In the genomic region with DNA sequence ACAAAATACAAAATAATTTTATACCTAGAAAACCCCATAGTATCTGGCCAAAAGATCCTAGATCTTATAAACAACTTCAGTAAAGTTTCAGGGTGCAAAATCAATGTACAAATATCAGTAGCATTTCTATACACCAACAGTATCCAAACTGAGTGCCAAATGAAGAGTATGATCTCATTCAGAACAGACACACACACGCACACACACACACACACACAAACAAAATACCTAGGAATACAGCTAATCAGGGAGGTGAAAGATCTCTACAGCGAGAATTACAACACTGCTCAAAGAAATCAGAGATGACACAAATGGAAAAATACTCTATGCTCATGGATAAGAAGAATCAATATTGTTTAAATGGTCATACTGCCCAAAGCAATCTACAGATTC, we compare ENCODE assay signal across 1 cellular context.
A peak's percentile ranks its signal among the peaks of the same experiment; 100 is the strongest.
TF ChIP-seq lines count a peak whose summit lies in the region.

No MANE protein-coding gene starts in this region.

TF ChIP-seq in GM12878, 131 proteins besides CTCF, POLR2A, EP300 and RAD21:
- no peak for TF ChIP-seq SMAD5 (IDR thresholded peaks at IDR 0.05; ENCODE audit: low read depth)
- TF ChIP-seq, protein P1, sequence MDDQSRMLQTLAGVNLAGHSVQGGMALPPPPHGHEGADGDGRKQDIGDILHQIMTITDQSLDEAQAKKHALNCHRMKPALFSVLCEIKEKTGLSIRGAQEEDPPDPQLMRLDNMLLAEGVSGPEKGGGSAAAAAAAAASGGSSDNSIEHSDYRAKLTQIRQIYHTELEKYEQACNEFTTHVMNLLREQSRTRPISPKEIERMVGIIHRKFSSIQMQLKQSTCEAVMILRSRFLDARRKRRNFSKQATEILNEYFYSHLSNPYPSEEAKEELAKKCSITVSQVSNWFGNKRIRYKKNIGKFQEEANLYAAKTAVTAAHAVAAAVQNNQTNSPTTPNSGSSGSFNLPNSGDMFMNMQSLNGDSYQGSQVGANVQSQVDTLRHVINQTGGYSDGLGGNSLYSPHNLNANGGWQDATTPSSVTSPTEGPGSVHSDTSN (IDR thresholded peaks at IDR 0.05; ENCODE audit: insufficient replicate concordance, low read depth, low read length), result no peak
- TF ChIP-seq, protein P2, sequence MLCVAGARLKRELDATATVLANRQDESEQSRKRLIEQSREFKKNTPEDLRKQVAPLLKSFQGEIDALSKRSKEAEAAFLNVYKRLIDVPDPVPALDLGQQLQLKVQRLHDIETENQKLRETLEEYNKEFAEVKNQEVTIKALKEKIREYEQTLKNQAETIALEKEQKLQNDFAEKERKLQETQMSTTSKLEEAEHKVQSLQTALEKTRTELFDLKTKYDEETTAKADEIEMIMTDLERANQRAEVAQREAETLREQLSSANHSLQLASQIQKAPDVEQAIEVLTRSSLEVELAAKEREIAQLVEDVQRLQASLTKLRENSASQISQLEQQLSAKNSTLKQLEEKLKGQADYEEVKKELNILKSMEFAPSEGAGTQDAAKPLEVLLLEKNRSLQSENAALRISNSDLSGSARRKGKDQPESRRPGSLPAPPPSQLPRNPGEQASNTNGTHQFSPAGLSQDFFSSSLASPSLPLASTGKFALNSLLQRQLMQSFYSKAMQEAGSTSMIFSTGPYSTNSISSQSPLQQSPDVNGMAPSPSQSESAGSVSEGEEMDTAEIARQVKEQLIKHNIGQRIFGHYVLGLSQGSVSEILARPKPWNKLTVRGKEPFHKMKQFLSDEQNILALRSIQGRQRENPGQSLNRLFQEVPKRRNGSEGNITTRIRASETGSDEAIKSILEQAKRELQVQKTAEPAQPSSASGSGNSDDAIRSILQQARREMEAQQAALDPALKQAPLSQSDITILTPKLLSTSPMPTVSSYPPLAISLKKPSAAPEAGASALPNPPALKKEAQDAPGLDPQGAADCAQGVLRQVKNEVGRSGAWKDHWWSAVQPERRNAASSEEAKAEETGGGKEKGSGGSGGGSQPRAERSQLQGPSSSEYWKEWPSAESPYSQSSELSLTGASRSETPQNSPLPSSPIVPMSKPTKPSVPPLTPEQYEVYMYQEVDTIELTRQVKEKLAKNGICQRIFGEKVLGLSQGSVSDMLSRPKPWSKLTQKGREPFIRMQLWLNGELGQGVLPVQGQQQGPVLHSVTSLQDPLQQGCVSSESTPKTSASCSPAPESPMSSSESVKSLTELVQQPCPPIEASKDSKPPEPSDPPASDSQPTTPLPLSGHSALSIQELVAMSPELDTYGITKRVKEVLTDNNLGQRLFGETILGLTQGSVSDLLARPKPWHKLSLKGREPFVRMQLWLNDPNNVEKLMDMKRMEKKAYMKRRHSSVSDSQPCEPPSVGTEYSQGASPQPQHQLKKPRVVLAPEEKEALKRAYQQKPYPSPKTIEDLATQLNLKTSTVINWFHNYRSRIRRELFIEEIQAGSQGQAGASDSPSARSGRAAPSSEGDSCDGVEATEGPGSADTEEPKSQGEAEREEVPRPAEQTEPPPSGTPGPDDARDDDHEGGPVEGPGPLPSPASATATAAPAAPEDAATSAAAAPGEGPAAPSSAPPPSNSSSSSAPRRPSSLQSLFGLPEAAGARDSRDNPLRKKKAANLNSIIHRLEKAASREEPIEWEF (IDR thresholded peaks at IDR 0.05; ENCODE audit: insufficient replicate concordance, low read depth, low read length), result no peak
- TF ChIP-seq, protein P3, sequence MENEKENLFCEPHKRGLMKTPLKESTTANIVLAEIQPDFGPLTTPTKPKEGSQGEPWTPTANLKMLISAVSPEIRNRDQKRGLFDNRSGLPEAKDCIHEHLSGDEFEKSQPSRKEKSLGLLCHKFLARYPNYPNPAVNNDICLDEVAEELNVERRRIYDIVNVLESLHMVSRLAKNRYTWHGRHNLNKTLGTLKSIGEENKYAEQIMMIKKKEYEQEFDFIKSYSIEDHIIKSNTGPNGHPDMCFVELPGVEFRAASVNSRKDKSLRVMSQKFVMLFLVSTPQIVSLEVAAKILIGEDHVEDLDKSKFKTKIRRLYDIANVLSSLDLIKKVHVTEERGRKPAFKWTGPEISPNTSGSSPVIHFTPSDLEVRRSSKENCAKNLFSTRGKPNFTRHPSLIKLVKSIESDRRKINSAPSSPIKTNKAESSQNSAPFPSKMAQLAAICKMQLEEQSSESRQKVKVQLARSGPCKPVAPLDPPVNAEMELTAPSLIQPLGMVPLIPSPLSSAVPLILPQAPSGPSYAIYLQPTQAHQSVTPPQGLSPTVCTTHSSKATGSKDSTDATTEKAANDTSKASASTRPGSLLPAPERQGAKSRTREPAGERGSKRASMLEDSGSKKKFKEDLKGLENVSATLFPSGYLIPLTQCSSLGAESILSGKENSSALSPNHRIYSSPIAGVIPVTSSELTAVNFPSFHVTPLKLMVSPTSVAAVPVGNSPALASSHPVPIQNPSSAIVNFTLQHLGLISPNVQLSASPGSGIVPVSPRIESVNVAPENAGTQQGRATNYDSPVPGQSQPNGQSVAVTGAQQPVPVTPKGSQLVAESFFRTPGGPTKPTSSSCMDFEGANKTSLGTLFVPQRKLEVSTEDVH (IDR thresholded peaks at IDR 0.05; ENCODE audit: low read depth, partially characterized antibody), result no peak
- no peak for TF ChIP-seq PML (IDR thresholded peaks at IDR 0.05; ENCODE audit: low read length)
- TF ChIP-seq JUNB (IDR thresholded peaks at IDR 0.05), result no peak
- TF ChIP-seq, protein P4, sequence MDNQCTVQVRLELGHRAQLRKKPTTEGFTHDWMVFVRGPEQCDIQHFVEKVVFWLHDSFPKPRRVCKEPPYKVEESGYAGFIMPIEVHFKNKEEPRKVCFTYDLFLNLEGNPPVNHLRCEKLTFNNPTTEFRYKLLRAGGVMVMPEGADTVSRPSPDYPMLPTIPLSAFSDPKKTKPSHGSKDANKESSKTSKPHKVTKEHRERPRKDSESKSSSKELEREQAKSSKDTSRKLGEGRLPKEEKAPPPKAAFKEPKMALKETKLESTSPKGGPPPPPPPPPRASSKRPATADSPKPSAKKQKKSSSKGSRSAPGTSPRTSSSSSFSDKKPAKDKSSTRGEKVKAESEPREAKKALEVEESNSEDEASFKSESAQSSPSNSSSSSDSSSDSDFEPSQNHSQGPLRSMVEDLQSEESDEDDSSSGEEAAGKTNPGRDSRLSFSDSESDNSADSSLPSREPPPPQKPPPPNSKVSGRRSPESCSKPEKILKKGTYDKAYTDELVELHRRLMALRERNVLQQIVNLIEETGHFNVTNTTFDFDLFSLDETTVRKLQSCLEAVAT (IDR thresholded peaks at IDR 0.05), result 0 out of 2 replicates have a peak, but pooled peaks have one; percentile 2
- TF ChIP-seq ESRRA (IDR thresholded peaks at IDR 0.05; ENCODE audit: low read length), result no peak
- no peak for TF ChIP-seq BCL11A (IDR thresholded peaks at IDR 0.05; ENCODE audit: low read depth, low read length)
